In genomic region chr10:16930540-16930939, GRCh38 we compare ENCODE assay signal across 28 cellular contexts.
"Had no signal": no experiment of that assay in that cellular context is flagged by ENCODE, and none has a peak within 500 bp of the region (broad histone marks: within the 10 kb centered on the region; RNA-seq: fewer than 3 reads in every experiment).

No MANE protein-coding gene starts in this region.

- H3K27me3 ChIP-seq: ovary, right lobe of liver, sigmoid colon, suprapubic skin, testis, tibial artery, transverse colon, uterus had no signal

- H3K4me1 Mint-ChIP-seq: naive B cell; stimulated activated memory B cell treated with anti-CD40 and anti-IgM and Interleukin-4, amounts not matched to agents 10 μg/mL and 1 μg/mL and 100 μg/mL, for 72 hours had no signal

- H3K27me3 Mint-ChIP-seq: naive B cell; naive thymus-derived CD8-positive, alpha-beta T cell; natural killer cell treated with Interleukin-12 subunit alpha and Interleukin-12 subunit beta and Interleukin-15 and Interleukin-18, amount 100 ng/mL, for 72 hours; progenitor cell of endocrine pancreas; stimulated activated memory B cell treated with anti-CD40 and anti-IgM and Interleukin-4, amounts not matched to agents 10 μg/mL and 1 μg/mL and 100 μg/mL, for 72 hours; stimulated activated naive CD8-positive, alpha-beta T cell treated with anti-CD3 and anti-CD28 coated beads, Interleukin-15, Interleukin-2, amounts not matched to agents 100 ng/mL and 50 ng/mL, for 24 hours had no signal

- H3K27ac ChIP-seq: ovary, parathyroid adenoma, psoas muscle, right lobe of liver, sigmoid colon, suprapubic skin, testis, tibial artery, transverse colon, uterus had no signal

- H3K9me3 Mint-ChIP-seq: naive thymus-derived CD8-positive, alpha-beta T cell; natural killer cell treated with Interleukin-12 subunit alpha and Interleukin-12 subunit beta and Interleukin-15 and Interleukin-18, amount 100 ng/mL, for 72 hours; stimulated activated memory B cell treated with anti-CD40 and anti-IgM and Interleukin-4, amounts not matched to agents 10 μg/mL and 1 μg/mL and 100 μg/mL, for 72 hours; stimulated activated naive CD8-positive, alpha-beta T cell treated with anti-CD3 and anti-CD28 coated beads, Interleukin-15, Interleukin-2, amounts not matched to agents 100 ng/mL and 50 ng/mL, for 24 hours had no signal

- H3K4me3 Mint-ChIP-seq: naive B cell; naive thymus-derived CD8-positive, alpha-beta T cell; natural killer cell treated with Interleukin-12 subunit alpha and Interleukin-12 subunit beta and Interleukin-15 and Interleukin-18, amount 100 ng/mL, for 72 hours; nephron progenitor cell; neural crest cell; stimulated activated memory B cell treated with anti-CD40 and anti-IgM and Interleukin-4, amounts not matched to agents 10 μg/mL and 1 μg/mL and 100 μg/mL, for 72 hours; stimulated activated naive CD8-positive, alpha-beta T cell treated with anti-CD3 and anti-CD28 coated beads, Interleukin-15, Interleukin-2, amounts not matched to agents 100 ng/mL and 50 ng/mL, for 24 hours; type B pancreatic cell had no signal

- H3K4me1 ChIP-seq: parathyroid adenoma, psoas muscle, right lobe of liver, sigmoid colon, suprapubic skin, testis, transverse colon, uterus had no signal

- H3K4me3 ChIP-seq: ovary, psoas muscle, right lobe of liver, sigmoid colon, suprapubic skin, testis, tibial artery, transverse colon, uterus had no signal

- H3K36me3 Mint-ChIP-seq: natural killer cell treated with Interleukin-12 subunit alpha and Interleukin-12 subunit beta and Interleukin-15 and Interleukin-18, amount 100 ng/mL, for 72 hours; type B pancreatic cell had no signal

- DNase-seq: naive B cell; naive thymus-derived CD8-positive, alpha-beta T cell; nephron progenitor cell; occipital lobe; ovary; posterior cingulate gyrus; psoas muscle; right cardiac atrium; right lobe of liver; sigmoid colon; small intestine; stimulated activated CD4-positive, alpha-beta T cell treated with anti-CD3 and anti-CD28 coated beads, Interleukin-2, amount 100 ng/mL, for 24 hours; stimulated activated CD4-positive, alpha-beta T cell treated with anti-CD3 and anti-CD28 coated beads, Interleukin-2, amount 100 ng/mL, for 48 hours; stimulated activated CD4-positive, alpha-beta T cell treated with anti-CD3 and anti-CD28 coated beads, Interleukin-4, amount 100 ng/mL, for 24 hours; stimulated activated naive CD4-positive, alpha-beta T cell; substantia nigra; testis; tibial artery; transverse colon; uterus had no signal

- H3K27ac Mint-ChIP-seq: natural killer cell treated with Interleukin-12 subunit alpha and Interleukin-12 subunit beta and Interleukin-15 and Interleukin-18, amount 100 ng/mL, for 72 hours; nephron progenitor cell; progenitor cell of endocrine pancreas; stimulated activated memory B cell treated with anti-CD40 and anti-IgM and Interleukin-4, amounts not matched to agents 10 μg/mL and 1 μg/mL and 100 μg/mL, for 72 hours; stimulated activated naive CD8-positive, alpha-beta T cell treated with anti-CD3 and anti-CD28 coated beads, Interleukin-15, Interleukin-2, amounts not matched to agents 100 ng/mL and 50 ng/mL, for 24 hours; type B pancreatic cell had no signal

- H3K36me3 ChIP-seq: ovary, right lobe of liver, sigmoid colon, suprapubic skin, tibial artery, transverse colon, uterus had no signal

- H3K9me3 ChIP-seq: ovary, psoas muscle, right lobe of liver, sigmoid colon, suprapubic skin, testis, tibial artery, transverse colon, uterus had no signal

- ATAC-seq: naive thymus-derived CD8-positive, alpha-beta T cell; natural killer cell treated with Interleukin-12 subunit alpha and Interleukin-12 subunit beta and Interleukin-15 and Interleukin-18, amount 100 ng/mL, for 72 hours; psoas muscle; right cardiac atrium; right lobe of liver; stimulated activated memory B cell treated with anti-CD40 and anti-IgM and Interleukin-4, amounts not matched to agents 10 μg/mL and 1 μg/mL and 100 μg/mL, for 72 hours had no signal
